ENCODE assay signal across 25 cellular contexts in genomic region chr10:117938104-117938503, GRCh38.
"Had no signal": no experiment of that assay in that cellular context is flagged by ENCODE, and none has a peak within 500 bp of the region (broad histone marks: within the 10 kb centered on the region; RNA-seq: fewer than 3 reads in every experiment).

No MANE protein-coding gene starts in this region.

- H3K27ac ChIP-seq: brain microvascular endothelial cell, coronary artery, dorsolateral prefrontal cortex, gastroesophageal sphincter, hepatocyte, pancreas, prostate gland, SK-N-MC, skin epidermis, testis, transverse colon had no signal

- H3K4me3 ChIP-seq: coronary artery, dorsolateral prefrontal cortex, gastroesophageal sphincter, hepatocyte, mucosa of descending colon, pancreas, prostate gland, SK-N-MC, skin epidermis, testis, transverse colon had no signal

- H3K4me2 ChIP-seq: hepatocyte had no signal

- H3K36me3 ChIP-seq: brain microvascular endothelial cell, gastroesophageal sphincter, pancreas, prostate gland, transverse colon had no signal

- H2AFZ ChIP-seq: hepatocyte had no signal

- H3K27me3 ChIP-seq: brain microvascular endothelial cell, gastroesophageal sphincter, hepatocyte, pancreas, testis, transverse colon had no signal

- H3K4me3 Mint-ChIP-seq: activated naive CD8-positive, alpha-beta T cell treated with anti-CD3 and anti-CD28 coated beads, Interleukin-2, amount 10 ng/mL, durations not matched to agents 7 days and 5 days; natural killer cell treated with Interleukin-12 subunit alpha and Interleukin-12 subunit beta and Interleukin-15 and Interleukin-18, amount 100 ng/mL, for 72 hours had no signal

- H3K4me1 Mint-ChIP-seq: activated naive CD8-positive, alpha-beta T cell treated with anti-CD3 and anti-CD28 coated beads, Interleukin-2, amount 10 ng/mL, durations not matched to agents 7 days and 5 days had no signal

- H3K79me2 ChIP-seq: hepatocyte had no signal

- H3K4me1 ChIP-seq: gastroesophageal sphincter, pancreas, prostate gland, testis, transverse colon had no signal

- DNase-seq: activated CD4-positive, alpha-beta T cell treated with anti-CD3 and anti-CD28 coated beads, Interleukin-2, amount 50 U/mL, for 4 hours; activated CD8-positive, alpha-beta memory T cell treated with anti-CD3 and anti-CD28 coated beads, Interleukin-2, amount 50 U/mL, for 48 hours; activated gamma-delta T cell treated with Interleukin-2 at 50 U/mL for 16 hours; activated naive CD8-positive, alpha-beta T cell treated with anti-CD3 and anti-CD28 coated beads, Interleukin-2, amount 10 ng/mL, durations not matched to agents 7 days and 5 days; amniotic stem cell; brain microvascular endothelial cell; dorsolateral prefrontal cortex; effector memory CD4-positive, alpha-beta T cell; islet precursor cell; left ventricle myocardium superior; mucosa of descending colon; pancreas; retina; stimulated activated CD4-positive, alpha-beta T cell treated with anti-CD3 and anti-CD28 coated beads, Interleukin-12 subunit alpha, Interleukin-12 subunit beta, amount 100 ng/mL, for 4 hours; stimulated activated naive CD4-positive, alpha-beta T cell; testis; transverse colon had no signal

- H3K9me3 Mint-ChIP-seq: natural killer cell treated with Interleukin-12 subunit alpha and Interleukin-12 subunit beta and Interleukin-15 and Interleukin-18, amount 100 ng/mL, for 72 hours had no signal

- ATAC-seq: gastroesophageal sphincter; left ventricle myocardium superior; mucosa of descending colon; natural killer cell treated with Interleukin-12 subunit alpha and Interleukin-12 subunit beta and Interleukin-15 and Interleukin-18, amount 100 ng/mL, for 72 hours; pancreas; sciatic nerve had no signal

- H3K27ac Mint-ChIP-seq: activated naive CD8-positive, alpha-beta T cell treated with anti-CD3 and anti-CD28 coated beads, Interleukin-2, amount 10 ng/mL, durations not matched to agents 7 days and 5 days; natural killer cell treated with Interleukin-12 subunit alpha and Interleukin-12 subunit beta and Interleukin-15 and Interleukin-18, amount 100 ng/mL, for 72 hours had no signal

- H3K36me3 Mint-ChIP-seq: activated naive CD8-positive, alpha-beta T cell treated with anti-CD3 and anti-CD28 coated beads, Interleukin-2, amount 10 ng/mL, durations not matched to agents 7 days and 5 days; natural killer cell treated with Interleukin-12 subunit alpha and Interleukin-12 subunit beta and Interleukin-15 and Interleukin-18, amount 100 ng/mL, for 72 hours had no signal

- H3K9me3 ChIP-seq: gastroesophageal sphincter, mucosa of descending colon, pancreas, prostate gland, testis, transverse colon had no signal
